11 cellular contexts compared by ENCODE assay signal in the genomic region with DNA sequence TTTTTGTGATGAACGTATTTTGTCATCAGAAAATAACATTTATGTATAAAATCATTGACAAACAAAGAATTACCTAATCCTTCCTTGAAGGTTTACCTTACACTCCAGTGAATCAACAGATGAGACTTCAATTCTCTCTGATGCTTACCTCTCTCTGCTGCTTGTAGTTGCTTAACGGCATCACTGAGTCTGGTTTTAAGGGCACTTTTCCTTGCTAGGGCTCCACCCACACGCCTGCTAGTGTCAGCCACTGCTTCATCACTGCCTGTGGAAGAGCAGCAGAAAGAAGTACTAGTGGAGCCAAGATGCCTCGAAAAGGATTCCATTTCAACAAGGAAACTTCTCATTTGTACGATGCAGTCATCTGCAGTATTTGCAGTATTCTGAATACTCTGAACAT.
DNase-seq lines count a peak whose midpoint lies in the region; ATAC-seq, FAIRE-seq and TF ChIP-seq lines count a peak whose summit lies in the region.
"Had no signal": no experiment of that assay in that cellular context is flagged by ENCODE, and none has a peak within 500 bp of the region (broad histone marks: within the 10 kb centered on the region; RNA-seq: fewer than 3 reads in every experiment).

No MANE protein-coding gene starts in this region.

- peaks cover 29% of the 10 kb centered on the region for H3K4me1 ChIP-seq in OCI-LY3 (ENCODE audit: low read length)
- H3K4me1 ChIP-seq in gastroesophageal sphincter, result peaks cover 3 to 39% (median 14%) of the 10 kb centered on the region in 3 donors

- no peaks in the 10 kb centered on the region for H3K27me3 ChIP-seq in OCI-LY3 (ENCODE audit: low read depth, low read length)
- H3K27me3 ChIP-seq in gastroesophageal sphincter, result no peaks in the 10 kb centered on the region
- H3K27me3 ChIP-seq in dorsolateral prefrontal cortex, result no peaks in the 10 kb centered on the region

- ATAC-seq in gastroesophageal sphincter (peak; percentile 62), sciatic nerve (peak; percentile 75), HG03342 (IDR thresholded peaks at IDR 0.05; ENCODE audit: unreplicated experiment) (no peak)
- ATAC-seq: esophagus mucosa had no signal

- H4K20me1 ChIP-seq in OCI-LY3 (ENCODE audit: insufficient read depth, low read length), result no peaks in the 10 kb centered on the region

- no peaks in the 10 kb centered on the region for H3K79me2 ChIP-seq in OCI-LY3 (ENCODE audit: low read length)

- no peak overlapping the region for H3K9ac ChIP-seq in OCI-LY3 (ENCODE audit: low read length)

- intact Hi-C loops in sciatic nerve (cut with DNase I) (no loop called here), dorsolateral prefrontal cortex (cut with DNase I) (no loop called here)

- H3K4me3 ChIP-seq in OCI-LY3 (ENCODE audit: low read length), result no peak overlapping the region; the same call in 1 of the 2 replicates
- no peak overlapping the region for H3K4me3 ChIP-seq in gastroesophageal sphincter
- H3K4me3 ChIP-seq in dorsolateral prefrontal cortex, result no peak overlapping the region

- H3K27ac ChIP-seq in OCI-LY3 (ENCODE audit: low read length), result no peak overlapping the region
- peak overlapping the region; percentile 74 to 89 (median 78) for H3K27ac ChIP-seq in gastroesophageal sphincter
- no peak overlapping the region for H3K27ac ChIP-seq in dorsolateral prefrontal cortex

- no peak for TF ChIP-seq POLR2A in gastroesophageal sphincter (IDR thresholded peaks at IDR 0.05)

- WGBS in gastroesophageal sphincter (ENCODE audit: low coverage in 1 of 2), 2 donors, result 18 to 20% methylated on average over 4 to 5 of the region's 5 CpGs

- peak overlapping the region; percentile 43 for H3K4me2 ChIP-seq in OCI-LY3 (ENCODE audit: low read length)

- TF ChIP-seq EP300 in gastroesophageal sphincter (IDR thresholded peaks at IDR 0.05), result no peak

- TF ChIP-seq CTCF in OCI-LY3 (IDR thresholded peaks at IDR 0.05; ENCODE audit: low read depth, low read length), result no peak
- peak in 1 of 4 experiments; percentile 18 for TF ChIP-seq CTCF in gastroesophageal sphincter (IDR thresholded peaks at IDR 0.05)
- TF ChIP-seq CTCF in dorsolateral prefrontal cortex (IDR thresholded peaks at IDR 0.05 in 54 of 56, conservative IDR thresholded peaks at IDR 0.05 in 2 of 56; ENCODE audit: low read depth in 1 of 56, partially characterized antibody in 56 of 56), result no peak

- H3K9me3 ChIP-seq in OCI-LY3 (ENCODE audit: insufficient read depth, low read length), result no peaks in the 10 kb centered on the region
- no peaks in the 10 kb centered on the region for H3K9me3 ChIP-seq in gastroesophageal sphincter

- H2AFZ ChIP-seq in OCI-LY3 (ENCODE audit: low read depth, low read length), result no peak overlapping the region

- no peak for FAIRE-seq in GM19239 (lab: Jason Lieb, UNC)
- FAIRE-seq: D721Med had no signal

- H3K36me3 ChIP-seq in OCI-LY3 (replicated peaks; ENCODE audit: low read depth, low read length) (no peaks in the 10 kb centered on the region), gastroesophageal sphincter (peaks cover 4 to 73% of the 10 kb centered on the region in 2 donors)

- DNase-seq in GM03348 (ENCODE audit: low spot score) (peak; percentile 16), sciatic nerve (ENCODE audit: low spot score) (no peak), dorsolateral prefrontal cortex (no peak), GM19239 (ENCODE audit: insufficient read length, low spot score) (no peak)
- DNase-seq: NCI-H510A, retina had no signal

Comparison
In these comparisons a context has a peak if more than half of its experiments do, and no peak if none do; other contexts are left out.
1. H3K27ac ChIP-seq: peak in gastroesophageal sphincter (4 of 4); none in OCI-LY3 (single experiment) and dorsolateral prefrontal cortex (0 of 59).